Comparison of ENCODE assay signal across 18 cellular contexts in the genomic region with DNA sequence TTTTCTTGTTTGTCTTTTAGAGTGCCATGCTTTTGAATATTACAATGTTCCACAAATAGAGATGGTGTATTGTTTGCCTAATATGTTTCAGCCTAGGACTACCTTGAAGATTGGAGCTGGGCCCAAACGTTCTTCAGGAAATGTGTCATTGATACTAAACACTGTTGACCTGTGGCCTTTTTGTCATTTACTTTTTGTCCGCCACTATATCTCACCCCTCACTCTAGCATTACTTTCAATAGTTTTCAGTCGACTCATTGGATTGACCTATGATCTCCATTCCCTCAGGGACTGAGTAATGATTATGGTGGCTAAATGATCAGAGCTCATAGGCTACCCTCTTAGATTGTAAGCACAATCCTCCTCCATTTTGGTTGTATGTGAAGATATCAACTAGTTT.
DNase-seq lines count a peak whose midpoint lies in the region; ATAC-seq and TF ChIP-seq lines count a peak whose summit lies in the region.
"Had no signal": no experiment of that assay in that cellular context is flagged by ENCODE, and none has a peak within 500 bp of the region (broad histone marks: within the 10 kb centered on the region; RNA-seq: fewer than 3 reads in every experiment).

No MANE protein-coding gene starts in this region.

- in situ Hi-C loops in ACHN (cut with HindIII; ENCODE audit: low pct_ligation_motif_present, low pct_unique_long_range_greater_than_20kb, low sequenced_read_pairs): no loop called here

- H3K27ac Mint-ChIP-seq in HFFc6: peak overlapping the region; percentile 84
- no peak overlapping the region for H3K27ac Mint-ChIP-seq in activated CD8-positive, alpha-beta memory T cell treated with anti-CD3 and anti-CD28 coated beads, Interleukin-2, amount 10 ng/mL, durations not matched to agents 7 days and 5 days
- H3K27ac Mint-ChIP-seq: IgD-negative memory B cell had no signal

- ATAC-seq in activated CD8-positive, alpha-beta memory T cell treated with anti-CD3 and anti-CD28 coated beads, Interleukin-2, amount 10 ng/mL, durations not matched to agents 7 days and 5 days: no peak
- ATAC-seq: A549 had no signal

- CTCF ChIA-PET in activated CD8-positive, alpha-beta memory T cell treated with anti-CD3 and anti-CD28 coated beads, Interleukin-2, amount 10 ng/mL, durations not matched to agents 7 days and 5 days (lab: Charles Lee): no interaction called here

- H3K4me3 Mint-ChIP-seq in HFFc6: peak overlapping the region; percentile 14; the same call in 1 of the 2 replicates
- H3K4me3 Mint-ChIP-seq in activated CD8-positive, alpha-beta memory T cell treated with anti-CD3 and anti-CD28 coated beads, Interleukin-2, amount 10 ng/mL, durations not matched to agents 7 days and 5 days: no peak overlapping the region
- H3K4me3 Mint-ChIP-seq: IgD-negative memory B cell had no signal

- peaks cover 8% of the 10 kb centered on the region; the same call in 1 of the 2 replicates for H3K9me3 Mint-ChIP-seq in HFFc6
- H3K9me3 Mint-ChIP-seq in activated CD8-positive, alpha-beta memory T cell treated with anti-CD3 and anti-CD28 coated beads, Interleukin-2, amount 10 ng/mL, durations not matched to agents 7 days and 5 days (ENCODE audit: low read depth): no peaks in the 10 kb centered on the region

- H3K27ac ChIP-seq in VCaP: peak overlapping the region; percentile 93
- H3K27ac ChIP-seq: A549, SK-N-MC had no signal

- no peak for TF ChIP-seq CTCF in HFFc6 (IDR thresholded peaks at IDR 0.05)
- no peak for TF ChIP-seq CTCF in VCaP (conservative IDR thresholded peaks at IDR 0.05)

- H3K36me3 Mint-ChIP-seq in HFFc6 (ENCODE audit: low read depth): peaks cover 12% of the 10 kb centered on the region
- no peaks in the 10 kb centered on the region for H3K36me3 Mint-ChIP-seq in activated CD8-positive, alpha-beta memory T cell treated with anti-CD3 and anti-CD28 coated beads, Interleukin-2, amount 10 ng/mL, durations not matched to agents 7 days and 5 days
- H3K36me3 Mint-ChIP-seq: IgD-negative memory B cell had no signal

- DNase-seq in ACHN (peak; percentile 28), HFFc6 (peak; percentile 44), lung microvascular endothelial cell (ENCODE audit: low read depth in 2 of 2) (peak; percentile 36 to 58), DMS153 (lab: John Stamatoyannopoulos, UW) (no peak), NCI-H510A (lab: John Stamatoyannopoulos, UW) (no peak), NCI-H1417 treated with DMSO at 0.1 percent for 48 hours (lab: John Stamatoyannopoulos, UW) (no peak)
- DNase-seq in activated CD8-positive, alpha-beta memory T cell treated with anti-CD3 and anti-CD28 coated beads, Interleukin-2, amount 10 ng/mL, durations not matched to agents 7 days and 5 days: no peak
- DNase-seq: AML-193, Caco-2, GF-D8, NCI-H1436 treated with DMSO at 0.1 percent for 48 hours, NCI-H2081, NCI-H2227 treated with DMSO at 0.1 percent for 48 hours, NCI-H526 treated with DMSO at 0.1 percent for 48 hours had no signal

- H3K27me3 Mint-ChIP-seq in HFFc6 (ENCODE audit: insufficient read depth): no peaks in the 10 kb centered on the region; the same call in 1 of the 2 replicates
- peaks cover 10% of the 10 kb centered on the region for H3K27me3 Mint-ChIP-seq in activated CD8-positive, alpha-beta memory T cell treated with anti-CD3 and anti-CD28 coated beads, Interleukin-2, amount 10 ng/mL, durations not matched to agents 7 days and 5 days
- H3K27me3 Mint-ChIP-seq: IgD-negative memory B cell had no signal

- peaks cover 81% of the 10 kb centered on the region for H3K4me1 Mint-ChIP-seq in HFFc6 (ENCODE audit: low read depth)
- H3K4me1 Mint-ChIP-seq in activated CD8-positive, alpha-beta memory T cell treated with anti-CD3 and anti-CD28 coated beads, Interleukin-2, amount 10 ng/mL, durations not matched to agents 7 days and 5 days: peaks cover 3% of the 10 kb centered on the region

Comparison
In these comparisons a context has a peak if more than half of its experiments do, and no peak if none do; other contexts are left out.
1. DNase-seq: peak in ACHN (single experiment), HFFc6 (single experiment) and lung microvascular endothelial cell (2 of 2); none in DMS153 (single experiment), NCI-H510A (single experiment), activated CD8-positive, alpha-beta memory T cell treated with anti-CD3 and anti-CD28 coated beads, Interleukin-2, amount 10 ng/mL, durations not matched to agents 7 days and 5 days (single experiment) and NCI-H1417 treated with DMSO at 0.1 percent for 48 hours (single experiment).